Comparison of ENCODE assay signal across 8 cellular contexts in genomic region chr10:98134431-98135221, GRCh38. TPM values are rescaled to one million over a fixed set of nuclear protein-coding genes. Genes with fewer than 3 reads are reported as not detected.
A peak's percentile ranks its signal among the peaks of the same experiment; 100 is the strongest.
DNase-seq lines count a peak whose midpoint lies in the region; ATAC-seq, FAIRE-seq and TF ChIP-seq lines count a peak whose summit lies in the region.

R3HCC1L (plus strand) TSS chr10:98134657; CDS start chr10:98208115, 73,458 bp downstream.

- TF ChIP-seq POLR2A in breast epithelium (IDR thresholded peaks at IDR 0.05), result peak; percentile 75

- CTCF ChIA-PET in AG04449 (lab: Yijun Ruan, JAX), result interaction anchor here (0.7 to 1.7 kb wide), 7 partner anchors 21 to 260 kb away, joined by 3 to 7 read pairs (median 3); no protein-coding TSS in a partner anchor

- 0 to 1% (median 0%) methylated on average over 62 to 64 of the region's 64 CpGs for WGBS in small intestine, 3 donors

- H3K4me3 ChIP-seq in AG04449 (ENCODE audit: low read depth, low read length) (peak within 1 kb of the TSS; percentile 90), WERI-Rb-1 (ENCODE audit: low read depth, low read length) (peak within 1 kb of the TSS; percentile 92), breast epithelium (peak within 1 kb of the TSS; percentile 73 to 96 (median 94)), small intestine (ENCODE audit: low read depth in 1 of 2, low read length in 2 of 2) (peak within 1 kb of the TSS; percentile 87 to 97)

- H3K36me3 ChIP-seq in WERI-Rb-1 (no peaks in the 10 kb centered on the region), breast epithelium (no peaks in the 10 kb centered on the region), small intestine (ENCODE audit: control insufficient read depth in 2 of 2, insufficient read depth in 2 of 2, low read length in 2 of 2) (no peaks in the 10 kb centered on the region)

- intact Hi-C loops in breast epithelium (cut with DNase I; ENCODE audit: low total_unique reads), result no loop called here

- POLR2A ChIA-PET in AG04449 (lab: Yijun Ruan, JAX), result interaction anchor here (1.2 kb wide), 1 partner anchor 8 kb away, joined by 7 read pairs; no protein-coding TSS in a partner anchor

- no peaks in the 10 kb centered on the region for H3K4me1 ChIP-seq in breast epithelium
- H3K4me1 ChIP-seq in small intestine (ENCODE audit: control insufficient read depth in 2 of 2, insufficient read depth in 1 of 2, low read depth in 1 of 2, low read length in 1 of 2), result peaks cover 0 to 2% of the 10 kb centered on the region in 2 donors

- TF ChIP-seq CTCF in AG04449 (IDR thresholded peaks at IDR 0.05; ENCODE audit: insufficient read depth, low read length, missing control alignments) (no peak), WERI-Rb-1 (IDR thresholded peaks at IDR 0.05; ENCODE audit: low read depth, low read length) (no peak), breast epithelium (IDR thresholded peaks at IDR 0.05) (peak in 1 of 3 donors; percentile 8)

- H3K27ac ChIP-seq in WERI-Rb-1 (peak within 1 kb of the TSS; percentile 79), breast epithelium (peak within 1 kb of the TSS; percentile 96 to 97), small intestine (ENCODE audit: low read depth in 1 of 2, low read length in 1 of 2) (peak within 1 kb of the TSS; percentile 88 to 94)

- H3K27me3 ChIP-seq in WERI-Rb-1 (ENCODE audit: insufficient read depth, low read depth, severe bottlenecking), result no peaks in the 10 kb centered on the region
- H3K27me3 ChIP-seq in breast epithelium, result no peaks in the 10 kb centered on the region
- H3K27me3 ChIP-seq in small intestine (ENCODE audit: control insufficient read depth in 2 of 2, insufficient read depth in 2 of 2, low read length in 2 of 2), result no peaks in the 10 kb centered on the region

- no peak for FAIRE-seq in small intestine (lab: Jason Lieb, UNC)

- ATAC-seq in GM18868 (IDR thresholded peaks at IDR 0.05; ENCODE audit: unreplicated experiment) (peak; percentile 91), HG03103 (IDR thresholded peaks at IDR 0.05; ENCODE audit: low read depth, unreplicated experiment) (peak; percentile 81)

- H3K9me3 ChIP-seq in WERI-Rb-1 (ENCODE audit: severe bottlenecking) (peaks cover 16% of the 10 kb centered on the region), breast epithelium (no peaks in the 10 kb centered on the region), small intestine (ENCODE audit: control insufficient read depth, low read depth) (no peaks in the 10 kb centered on the region)

- DNase-seq in AG04449 (ENCODE audit: low read depth, low spot score), result peak; percentile 9
- peak; percentile 78 for DNase-seq in NCI-H2196 (lab: John Stamatoyannopoulos, UW; ENCODE audit: unreplicated experiment)
- DNase-seq in WERI-Rb-1, result peak; percentile 94
- DNase-seq in breast epithelium (ENCODE audit: low spot score in 2 of 2), result peak; percentile 87 to 90
- DNase-seq in iPS-NIHi11 (ENCODE audit: low spot score), result peak; percentile 93
- peak; percentile 92 for DNase-seq in small intestine

RNA-seq across cellular contexts. Expression of gene R3HCC1L, which starts in this region (rescaled TPM):
- total RNA-seq in breast epithelium, result 10 to 100 TPM; 12.2 to 28.5 (median 20.6) TPM
- polyA plus RNA-seq in small intestine, result 10 to 100 TPM in 2 of 3 donors, 1 to 10 TPM in 1; 9.2 to 12.5 (median 12.4) TPM

Comparison
In these comparisons a context has a peak if more than half of its experiments do, and no peak if none do; other contexts are left out.
1. Peak in every context shown above with its lines: DNase-seq, ATAC-seq, H3K4me3 ChIP-seq and H3K27ac ChIP-seq.
2. DNase-seq: peak in every context shown above with its lines; median percentile 94 in WERI-Rb-1; 93 in iPS-NIHi11; 92 in small intestine; 88 in breast epithelium; 78 in NCI-H2196; 9 in AG04449.